Comparison of ENCODE assay signal across 26 cellular contexts in the genomic region with DNA sequence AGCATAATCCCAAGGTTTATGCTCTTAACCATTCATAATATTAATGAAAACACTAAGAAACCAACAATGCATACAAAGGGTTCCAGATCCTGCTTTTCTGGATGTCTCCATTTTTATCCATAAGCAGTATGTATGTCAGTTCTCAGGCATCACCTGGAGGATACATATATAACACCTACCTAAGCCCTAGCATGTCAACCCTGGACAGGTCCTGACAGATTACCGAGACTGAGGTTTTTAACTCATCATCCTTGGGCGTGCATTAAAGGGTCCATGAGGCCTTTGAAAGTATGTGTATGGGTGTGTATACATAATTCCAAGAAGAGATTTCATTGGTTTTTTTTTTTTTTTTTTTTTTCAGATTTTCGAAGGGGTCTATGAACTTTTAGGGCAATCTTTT.
"Had no signal": no experiment of that assay in that cellular context is flagged by ENCODE, and none has a peak within 500 bp of the region (broad histone marks: within the 10 kb centered on the region; RNA-seq: fewer than 3 reads in every experiment).

No MANE protein-coding gene starts in this region.

- H3K27ac ChIP-seq: adrenal gland, body of pancreas, coronary artery, dorsolateral prefrontal cortex, gastroesophageal sphincter, heart right ventricle had no signal

- H3K4me3 ChIP-seq: adrenal gland, body of pancreas, coronary artery, dorsolateral prefrontal cortex, gastroesophageal sphincter, heart right ventricle had no signal

- DNase-seq: activated CD4-positive, alpha-beta memory T cell treated with anti-CD3 and anti-CD28 coated beads for 36 hours; activated CD4-positive, alpha-beta T cell treated with anti-CD3 and anti-CD28 coated beads for 36 hours; activated CD4-positive, alpha-beta T cell treated with anti-CD3 and anti-CD28 coated beads, Interleukin-2, amount 10 ng/mL, durations not matched to agents 24 days and 14 days; activated CD4-positive, CD25-positive, alpha-beta regulatory T cell; activated CD4-positive, CD25-positive, alpha-beta regulatory T cell treated with anti-CD3 and anti-CD28 coated beads, Interleukin-2, amount 50 U/mL, for 72 hours; activated CD8-positive, alpha-beta memory T cell treated with anti-CD3 and anti-CD28 coated beads, Interleukin-2, amount 10 ng/mL, durations not matched to agents 7 days and 5 days; activated CD8-positive, alpha-beta memory T cell treated with anti-CD3 and anti-CD28 coated beads, Interleukin-2, amount 50 U/mL, for 4 hours; activated CD8-positive, alpha-beta T cell treated with anti-CD3 and anti-CD28 coated beads, Interleukin-2, amount 10 ng/mL, durations not matched to agents 7 days and 5 days; activated effector memory CD4-positive, alpha-beta T cell treated with anti-CD3 and anti-CD28 coated beads, Interleukin-2, amount 50 U/mL, for 16 hours; activated naive CD4-positive, alpha-beta T cell treated with anti-CD3 and anti-CD28 coated beads for 36 hours; activated naive CD8-positive, alpha-beta T cell treated with anti-CD3 and anti-CD28 coated beads for 36 hours; activated naive CD8-positive, alpha-beta T cell treated with anti-CD3 and anti-CD28 coated beads, Interleukin-2, amount 50 U/mL, for 24 hours; activated T-cell treated with anti-CD3 and anti-CD28 coated beads, Interleukin-2, amount 50 U/mL, for 1 hour; activated T-cell treated with anti-CD3 and anti-CD28 coated beads, Interleukin-2, amount 50 U/mL, for 48 hours; adrenal gland; amygdala; aorta; body of pancreas; dorsolateral prefrontal cortex; effector memory CD4-positive, alpha-beta T cell; endodermal cell; foreskin melanocyte; heart right ventricle; T-helper 2 cell had no signal

- H3K27me3 ChIP-seq: adrenal gland, body of pancreas, gastroesophageal sphincter, heart right ventricle had no signal

- H3K9me3 ChIP-seq: adrenal gland, body of pancreas, gastroesophageal sphincter, heart right ventricle had no signal

- H3K36me3 ChIP-seq: adrenal gland, gastroesophageal sphincter, heart right ventricle had no signal

- ATAC-seq: activated CD4-positive, alpha-beta T cell treated with anti-CD3 and anti-CD28 coated beads for 36 hours; activated CD8-positive, alpha-beta memory T cell treated with anti-CD3 and anti-CD28 coated beads, Interleukin-2, amount 10 ng/mL, durations not matched to agents 7 days and 5 days; activated CD8-positive, alpha-beta T cell treated with anti-CD3 and anti-CD28 coated beads, Interleukin-2, amount 10 ng/mL, durations not matched to agents 7 days and 5 days; activated naive CD8-positive, alpha-beta T cell treated with anti-CD3 and anti-CD28 coated beads, Interleukin-2, amount 50 U/mL, for 24 hours; body of pancreas; gastroesophageal sphincter; heart right ventricle had no signal

- H3K4me1 ChIP-seq: adrenal gland, body of pancreas had no signal
